11 cellular contexts compared by ENCODE assay signal in genomic region chr21:28636988-28637691, GRCh38.
A peak's percentile ranks its signal among the peaks of the same experiment; 100 is the strongest.
DNase-seq lines count a peak whose midpoint lies in the region; ATAC-seq and TF ChIP-seq lines count a peak whose summit lies in the region.
"Had no signal": no experiment of that assay in that cellular context is flagged by ENCODE, and none has a peak within 500 bp of the region (broad histone marks: within the 10 kb centered on the region; RNA-seq: fewer than 3 reads in every experiment).

No MANE protein-coding gene starts in this region.

- H3K4me1 ChIP-seq in H9 (ENCODE audit: insufficient read depth, low read length), result no peaks in the 10 kb centered on the region

- no peak overlapping the region for H3K14ac ChIP-seq in H9 (ENCODE audit: insufficient read depth, low read length)

- no peak overlapping the region for H2BK12ac ChIP-seq in H9 (ENCODE audit: insufficient read length, low read depth, low read length)

- H3K4me1 Mint-ChIP-seq in H9, result peaks cover 16 to 21% of the 10 kb centered on the region in 2 experiments
- peaks cover 20% of the 10 kb centered on the region for H3K4me1 Mint-ChIP-seq in activated CD4-positive, alpha-beta memory T cell treated with anti-CD3 and anti-CD28 coated beads for 36 hours (ENCODE audit: low read depth)

- H3K36me3 Mint-ChIP-seq in H9 (ENCODE audit: insufficient read depth in 1 of 3, low read depth in 3 of 3), result no peaks in the 10 kb centered on the region
- no peaks in the 10 kb centered on the region for H3K36me3 Mint-ChIP-seq in activated CD4-positive, alpha-beta memory T cell treated with anti-CD3 and anti-CD28 coated beads for 36 hours

- H2AFZ ChIP-seq in H9 (ENCODE audit: low read length), result no peak overlapping the region

- H3K56ac ChIP-seq in H9 (ENCODE audit: insufficient read length, low read depth, low read length), result no peak overlapping the region

- no peak overlapping the region for H2BK15ac ChIP-seq in H9 (ENCODE audit: low read depth, low read length)

- no peak overlapping the region for H3K27ac ChIP-seq in H9 (ENCODE audit: insufficient read length, low read depth, low read length)

- POLR2A ChIA-PET in AG04449 (lab: Yijun Ruan, JAX), result interaction anchor here (1.1 kb wide), 1 partner anchor 96 kb away, joined by 3 read pairs; no protein-coding TSS in a partner anchor
- POLR2A ChIA-PET in activated CD4-positive, alpha-beta memory T cell treated with anti-CD3 and anti-CD28 coated beads for 36 hours (lab: Charles Lee), result no interaction called here

- no peak overlapping the region for H3K4me3 ChIP-seq in AG04449 (ENCODE audit: low read depth, low read length)

- no peak overlapping the region for H3K4me2 ChIP-seq in H9 (ENCODE audit: insufficient read depth, insufficient read length, low read length)

- H3K18ac ChIP-seq in H9 (ENCODE audit: insufficient read length, low read depth, low read length), result no peak overlapping the region

- H4K20me1 ChIP-seq in H9 (ENCODE audit: control insufficient read depth, insufficient read depth, insufficient read length), result no peaks in the 10 kb centered on the region

- no CpG with 5 or more reads among the region's 5 CpGs for WGBS in H9 (ENCODE audit: extremely low coverage, insufficient read length, low lambda C conversion rate)

- TF ChIP-seq CTCF in AG04449 (IDR thresholded peaks at IDR 0.05; ENCODE audit: insufficient read depth, low read length, missing control alignments) (no peak), H9 (conservative IDR thresholded peaks at IDR 0.05) (no peak)

- no peak overlapping the region for H2BK120ac ChIP-seq in H9 (ENCODE audit: low read depth, low read length, poor library complexity, severe bottlenecking)

- intact Hi-C loops in activated CD4-positive, alpha-beta memory T cell treated with anti-CD3 and anti-CD28 coated beads for 36 hours (cut with micrococcal nuclease), result loop anchor here (1.0 to 2.0 kb wide), 2 partner anchors 138 to 248 kb away; a partner anchor contains a TSS

- no peaks in the 10 kb centered on the region for H3K27me3 Mint-ChIP-seq in H9 (ENCODE audit: low read depth)
- no peaks in the 10 kb centered on the region for H3K27me3 Mint-ChIP-seq in activated CD4-positive, alpha-beta memory T cell treated with anti-CD3 and anti-CD28 coated beads for 36 hours

- no peaks in the 10 kb centered on the region for H3K27me3 ChIP-seq in H9 (ENCODE audit: insufficient read depth, low read length)

- ATAC-seq in GM21526 (IDR thresholded peaks at IDR 0.05; ENCODE audit: low FRiP score, unreplicated experiment), result no peak
- ATAC-seq: sciatic nerve had no signal

- CTCF ChIA-PET in AG04449 (lab: Yijun Ruan, JAX), result interaction anchor here (1.2 to 1.5 kb wide), 2 partner anchors 207 to 1788 kb away, joined by 3 to 4 read pairs; no protein-coding TSS in a partner anchor
- CTCF ChIA-PET in activated CD4-positive, alpha-beta memory T cell treated with anti-CD3 and anti-CD28 coated beads for 36 hours (lab: Charles Lee), result interaction anchor here (0.6 to 1.7 kb wide), 2 partner anchors 108 to 1754 kb away, joined by 3 to 5 read pairs; no protein-coding TSS in a partner anchor

- H3K79me1 ChIP-seq in H9 (ENCODE audit: insufficient read depth, low read depth, low read length, poor library complexity, severe bottlenecking), result no peaks in the 10 kb centered on the region

- H3K4me3 Mint-ChIP-seq in H9, result no peak overlapping the region
- H3K4me3 Mint-ChIP-seq in activated CD4-positive, alpha-beta memory T cell treated with anti-CD3 and anti-CD28 coated beads for 36 hours, result no peak overlapping the region

- no peak overlapping the region for H3K23ac ChIP-seq in H9 (ENCODE audit: insufficient read length, low read depth, low read length)

- H3K79me2 ChIP-seq in H9 (ENCODE audit: insufficient read depth, low read length), result no peaks in the 10 kb centered on the region

- H3T11ph ChIP-seq in H9 (ENCODE audit: low read length), result peak overlapping the region; percentile 67

- no peak overlapping the region for H4K8ac ChIP-seq in H9 (replicated peaks; ENCODE audit: insufficient read length, low read depth, low read length)

- no peak overlapping the region for H3K4ac ChIP-seq in H9 (ENCODE audit: low read depth, low read length)

- H3K9me3 ChIP-seq in H9 (ENCODE audit: control insufficient read depth, low read depth, low read length), result no peaks in the 10 kb centered on the region

- no peaks in the 10 kb centered on the region for H3K23me2 ChIP-seq in H9 (ENCODE audit: insufficient read length, low read depth, low read length, poor library complexity, severe bottlenecking)

- no peak overlapping the region for H4K5ac ChIP-seq in H9 (ENCODE audit: insufficient read length, low read depth, low read length)

- H3K9ac ChIP-seq in H9 (ENCODE audit: extremely low read depth, insufficient read length, low read length), result no peak overlapping the region

- H2AK5ac ChIP-seq in H9 (ENCODE audit: insufficient read length, low read length), result no peak overlapping the region

- DNase-seq in AG04449 (ENCODE audit: low read depth, low spot score), result peak; percentile 88
- DNase-seq in H9, result no peak
- DNase-seq in activated CD4-positive, alpha-beta memory T cell treated with anti-CD3 and anti-CD28 coated beads for 36 hours, result peak; percentile 47
- peak; percentile 94 for DNase-seq in glomerular endothelial cell (ENCODE audit: extremely low read depth, low read depth, low spot score)
- DNase-seq in amygdala (lab: John Stamatoyannopoulos, UW), result no peak
- DNase-seq in DMS79 (lab: John Stamatoyannopoulos, UW), result no peak
- no peak for DNase-seq in NOMO-1 treated with dmso at 0.1 percent for 144 hours (lab: John Stamatoyannopoulos, UW; ENCODE audit: unreplicated experiment)
- DNase-seq: DMS53, NCI-H1436 treated with DMSO at 0.1 percent for 48 hours had no signal

- no peak overlapping the region for H2BK20ac ChIP-seq in H9 (ENCODE audit: low read depth, low read length, poor library complexity, severe bottlenecking)

- 0 out of 7 replicates have a peak overlapping the region, but pooled peaks of 1 of the 3 experiments have one; percentile 17 for H3K27ac Mint-ChIP-seq in H9
- peak overlapping the region; percentile 66 for H3K27ac Mint-ChIP-seq in activated CD4-positive, alpha-beta memory T cell treated with anti-CD3 and anti-CD28 coated beads for 36 hours

- H2BK5ac ChIP-seq in H9 (ENCODE audit: insufficient read length, low read length), result no peak overlapping the region

- H4K91ac ChIP-seq in H9 (ENCODE audit: insufficient read length, low read depth, low read length), result no peak overlapping the region

- no peaks in the 10 kb centered on the region; a peak in 2 of 5 replicates for H3K9me3 Mint-ChIP-seq in H9
- no peaks in the 10 kb centered on the region for H3K9me3 Mint-ChIP-seq in activated CD4-positive, alpha-beta memory T cell treated with anti-CD3 and anti-CD28 coated beads for 36 hours

Comparison
In these comparisons a context has a peak if more than half of its experiments do, and no peak if none do; other contexts are left out.
1. DNase-seq: peak in AG04449 (single experiment), activated CD4-positive, alpha-beta memory T cell treated with anti-CD3 and anti-CD28 coated beads for 36 hours (single experiment) and glomerular endothelial cell (single experiment); none in H9 (single experiment), amygdala (0 of 56), DMS79 (single experiment) and NOMO-1 treated with dmso at 0.1 percent for 144 hours (single experiment).